14 cellular contexts compared by ENCODE assay signal in genomic region chr10:14022052-14022451, GRCh38.
"Had no signal": no experiment of that assay in that cellular context is flagged by ENCODE, and none has a peak within 500 bp of the region (broad histone marks: within the 10 kb centered on the region; RNA-seq: fewer than 3 reads in every experiment).

No MANE protein-coding gene starts in this region.

- DNase-seq: activated CD4-positive, alpha-beta T cell treated with anti-CD3 and anti-CD28 coated beads, Interleukin-2, amount 50 U/mL, for 1 hour; activated CD8-positive, alpha-beta memory T cell treated with anti-CD3 and anti-CD28 coated beads, Interleukin-2, amount 50 U/mL, for 4 hours; activated T-cell treated with anti-CD3 and anti-CD28 coated beads, Interleukin-2, amount 50 U/mL, for 4 hours; cortex of kidney; gastrocnemius medialis; heart left ventricle; kidney; spleen; stimulated activated naive CD4-positive, alpha-beta T cell treated with Interleukin-2 at 50 U/mL for 16 hours; T1000; thyroid gland had no signal

- FAIRE-seq: endometrium, kidney had no signal

- H3K27ac Mint-ChIP-seq: activated naive CD4-positive, alpha-beta T cell treated with anti-CD3 and anti-CD28 coated beads, Interleukin-2, amount 50 U/mL, for 24 hours had no signal

- H3K27me3 Mint-ChIP-seq: activated naive CD4-positive, alpha-beta T cell treated with anti-CD3 and anti-CD28 coated beads, Interleukin-2, amount 50 U/mL, for 24 hours had no signal

- H3K4me3 Mint-ChIP-seq: activated naive CD4-positive, alpha-beta T cell treated with anti-CD3 and anti-CD28 coated beads, Interleukin-2, amount 50 U/mL, for 24 hours; activated T-cell treated with anti-CD3 and anti-CD28 coated beads, Interleukin-2, amount 50 U/mL, for 4 hours had no signal

- ATAC-seq: activated T-cell treated with anti-CD3 and anti-CD28 coated beads, Interleukin-2, amount 50 U/mL, for 4 hours; gastrocnemius medialis; heart left ventricle; left lobe of liver had no signal
